28 cellular contexts compared by ENCODE assay signal in the genomic region with DNA sequence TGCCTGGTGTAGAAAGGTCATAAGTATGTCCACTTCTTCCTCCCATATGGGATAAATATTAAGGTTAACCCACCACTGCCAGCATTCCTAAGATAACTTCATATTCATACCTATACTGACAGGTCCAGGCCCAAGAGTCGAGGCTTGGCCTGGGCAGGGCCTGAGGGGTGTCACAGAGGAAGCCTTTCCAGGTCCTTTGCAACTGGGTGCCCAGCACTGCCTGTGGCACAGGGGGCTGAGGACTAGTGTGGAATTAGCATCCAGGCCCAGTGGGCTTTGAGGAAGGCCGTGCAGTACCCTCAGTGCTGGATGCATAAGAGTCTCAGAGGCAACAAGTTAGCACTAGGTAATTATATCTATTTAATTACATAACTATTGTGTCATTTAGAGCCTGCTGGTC.
DNase-seq lines count a peak whose midpoint lies in the region; ATAC-seq, FAIRE-seq and TF ChIP-seq lines count a peak whose summit lies in the region.
"Had no signal": no experiment of that assay in that cellular context is flagged by ENCODE, and none has a peak within 500 bp of the region (broad histone marks: within the 10 kb centered on the region; RNA-seq: fewer than 3 reads in every experiment).

No MANE protein-coding gene starts in this region.

- H2BK15ac ChIP-seq in H1 (ENCODE audit: low read length) (0 out of 2 replicates have a peak overlapping the region, but pooled peaks have one; percentile 49), mesenchymal stem cell (ENCODE audit: low read depth, poor library complexity, severe bottlenecking) (no peak overlapping the region)

- no peak for TF ChIP-seq RAD21 in H1 (IDR thresholded peaks at IDR 0.05 in 1 of 2, conservative IDR thresholded peaks at IDR 0.05 in 1 of 2; ENCODE audit: low read depth in 2 of 2, low read length in 2 of 2)

- peaks cover 2 to 15% (median 13%) of the 10 kb centered on the region in 4 experiments; a peak in 5 of 7 replicates for H3K4me1 ChIP-seq in H1 (replicated peaks in 1 of 4; ENCODE audit: control insufficient read depth in 3 of 4, insufficient read depth in 4 of 4, low read length in 3 of 4)
- H3K4me1 ChIP-seq in mesenchymal stem cell (ENCODE audit: control insufficient read depth, insufficient read depth, low read depth, low read length): peaks cover 19% of the 10 kb centered on the region
- H3K4me1 ChIP-seq in psoas muscle: peaks cover 55% of the 10 kb centered on the region
- H3K4me1 ChIP-seq: BE2C, BLaER1 had no signal

- peak overlapping the region; percentile 18; the same call in 1 of the 2 replicates for H2AK5ac ChIP-seq in H1 (ENCODE audit: low read depth, low read length)
- peak overlapping the region; percentile 76 for H2AK5ac ChIP-seq in mesenchymal stem cell (ENCODE audit: low read length, severe bottlenecking)

- H3K27me3 ChIP-seq in H1 (replicated peaks in 1 of 4; ENCODE audit: control insufficient read depth in 3 of 4, extremely low read depth in 1 of 4, insufficient read depth in 3 of 4, low read length in 3 of 4): no peaks in the 10 kb centered on the region
- H3K27me3 ChIP-seq in mesenchymal stem cell (ENCODE audit: control insufficient read depth in 1 of 2, insufficient read depth in 1 of 2, low read length in 2 of 2): peaks cover 0 to 34% of the 10 kb centered on the region in 2 experiments
- H3K27me3 ChIP-seq in psoas muscle (ENCODE audit: insufficient read depth in 3 of 3, low read length in 2 of 3): no peaks in the 10 kb centered on the region
- H3K27me3 ChIP-seq: BLaER1 had no signal

- no peaks in the 10 kb centered on the region; the same call in 1 of the 2 replicates for H3K23me2 ChIP-seq in H1 (ENCODE audit: low read depth, low read length)

- H3K23ac ChIP-seq in H1 (ENCODE audit: insufficient read length): no peak overlapping the region
- no peak overlapping the region for H3K23ac ChIP-seq in mesenchymal stem cell (ENCODE audit: low read length in 2 of 2)

- DNase-seq in H1 (ENCODE audit: low read depth in 1 of 2, low spot score in 2 of 2): no peak
- DNase-seq in mesenchymal stem cell: no peak
- no peak for DNase-seq in psoas muscle
- DNase-seq in stimulated activated effector memory CD8-positive, alpha-beta T cell treated with anti-CD3 and anti-CD28 coated beads, Interleukin-12 subunit alpha, Interleukin-12 subunit beta, amount 100 ng/mL, for 72 hours (ENCODE audit: low spot score in 2 of 2): no peak
- DNase-seq in activated effector memory CD4-positive, alpha-beta T cell treated with anti-CD3 and anti-CD28 coated beads, Interleukin-2, amount 50 U/mL, for 16 hours: no peak
- no peak for DNase-seq in SW 1271 (lab: John Stamatoyannopoulos, UW)
- DNase-seq: 8988T; ACHN; BE2C; C1 segment of cervical spinal cord; CD4-positive, alpha-beta memory T cell; CD4-positive, CD25-positive, alpha-beta regulatory T cell; CD8-positive, alpha-beta memory T cell; COR-L47; DMS 273 treated with DMSO at 0.1 percent for 48 hours; DMS153; DMS53; DMS79; DND-41; EL; GDM1 had no signal

- H3K4me3 Mint-ChIP-seq in stimulated activated effector memory CD8-positive, alpha-beta T cell treated with anti-CD3 and anti-CD28 coated beads, Interleukin-12 subunit alpha, Interleukin-12 subunit beta, amount 100 ng/mL, for 72 hours: no peak overlapping the region
- H3K4me3 Mint-ChIP-seq: CD14-positive monocyte; CD4-positive, alpha-beta memory T cell; CD4-positive, CD25-positive, alpha-beta regulatory T cell; CD8-positive, alpha-beta memory T cell had no signal

- no peaks in the 10 kb centered on the region for H3K4me1 Mint-ChIP-seq in stimulated activated effector memory CD8-positive, alpha-beta T cell treated with anti-CD3 and anti-CD28 coated beads, Interleukin-12 subunit alpha, Interleukin-12 subunit beta, amount 100 ng/mL, for 72 hours
- H3K4me1 Mint-ChIP-seq: CD14-positive monocyte; CD4-positive, alpha-beta memory T cell; CD4-positive, CD25-positive, alpha-beta regulatory T cell; CD8-positive, alpha-beta memory T cell had no signal

- no peak for FAIRE-seq in H1 (lab: Jason Lieb, UNC)
- FAIRE-seq: A204.1, GM12878, GM12892, GM18507 had no signal

- no peak overlapping the region for H3K4me2 ChIP-seq in H1 (ENCODE audit: insufficient read depth in 1 of 2, low read depth in 2 of 2, low read length in 2 of 2)
- no peak overlapping the region for H3K4me2 ChIP-seq in mesenchymal stem cell (ENCODE audit: low read length, poor library complexity, severe bottlenecking)
- H3K4me2 ChIP-seq: BLaER1 had no signal

- no peaks in the 10 kb centered on the region for H3K79me2 ChIP-seq in H1 (ENCODE audit: control insufficient read depth in 1 of 2, insufficient read depth in 2 of 2, low read length in 2 of 2)

- H3K79me1 ChIP-seq in H1 (ENCODE audit: low read depth, low read length): no peaks in the 10 kb centered on the region
- H3K79me1 ChIP-seq in mesenchymal stem cell (replicated peaks; ENCODE audit: low read length, poor library complexity, severe bottlenecking): peaks cover 60% of the 10 kb centered on the region

- TF ChIP-seq POLR2A in H1 (IDR thresholded peaks at IDR 0.05; ENCODE audit: control extremely low read depth in 1 of 2, low read depth in 2 of 2, low read length in 2 of 2): no peak

- H3K9ac ChIP-seq in H1 (replicated peaks in 1 of 4; ENCODE audit: extremely low read depth in 1 of 4, low read depth in 3 of 4, low read length in 3 of 4) (no peak overlapping the region), mesenchymal stem cell (ENCODE audit: low read length) (no peak overlapping the region)
- H3K9ac ChIP-seq: BLaER1 had no signal

- no peak overlapping the region for H3K27ac ChIP-seq in H1 (ENCODE audit: low read depth, low read length)
- H3K27ac ChIP-seq in mesenchymal stem cell (ENCODE audit: low read length, poor library complexity, severe bottlenecking): no peak overlapping the region
- peak overlapping the region; percentile 60 for H3K27ac ChIP-seq in psoas muscle
- H3K27ac ChIP-seq: BLaER1 had no signal

- H3K14ac ChIP-seq in H1 (ENCODE audit: insufficient read length): no peak overlapping the region
- no peak overlapping the region for H3K14ac ChIP-seq in mesenchymal stem cell (ENCODE audit: low read length in 2 of 2)

- ATAC-seq in psoas muscle (no peak), HG03097 (IDR thresholded peaks at IDR 0.05; ENCODE audit: low FRiP score, unreplicated experiment) (no peak)
- peak; percentile 25 for ATAC-seq in stimulated activated effector memory CD8-positive, alpha-beta T cell treated with anti-CD3 and anti-CD28 coated beads, Interleukin-12 subunit alpha, Interleukin-12 subunit beta, amount 100 ng/mL, for 72 hours
- ATAC-seq: GM12878 had no signal

- H2AFZ ChIP-seq in H1 (ENCODE audit: low read length) (no peak overlapping the region), mesenchymal stem cell (ENCODE audit: low read depth, low read length) (no peak overlapping the region)

- H2BK120ac ChIP-seq in H1 (replicated peaks; ENCODE audit: low read depth, low read length) (no peak overlapping the region), mesenchymal stem cell (ENCODE audit: low read depth, low read length) (no peak overlapping the region)

- POLR2A ChIA-PET in H1 (lab: Charles Lee; ENCODE audit: partially characterized antibody): no interaction called here

- CTCF ChIA-PET in H1 (lab: Charles Lee; ENCODE audit: partially characterized antibody): interaction anchor here (1.0 to 1.7 kb wide), 2 partner anchors 28 to 199 kb away, joined by 3 to 6 read pairs; no protein-coding TSS in a partner anchor

- 100% methylated on average over 2 of the region's 2 CpGs; no CpG with 5 or more reads in 1 of the 2 experiments for WGBS in H1 (ENCODE audit: extremely low coverage in 1 of 2, insufficient coverage in 1 of 2, insufficient read length in 1 of 2, insufficient replicate concordance in 2 of 2, low coverage in 1 of 2, low lambda C conversion rate in 2 of 2, missing lambda C conversion rate in 1 of 2), 2 experiments
- WGBS in mesenchymal stem cell: 100% methylated on average over 1 of the region's 2 CpGs
- WGBS in psoas muscle, 3 donors: 91 to 96% (median 94%) methylated on average over 2 of the region's 2 CpGs

- H4K91ac ChIP-seq in H1 (replicated peaks; ENCODE audit: insufficient read length, low read length) (peak overlapping the region; percentile 77), mesenchymal stem cell (ENCODE audit: low read length) (no peak overlapping the region)

- H2BK12ac ChIP-seq in H1 (ENCODE audit: low read depth, low read length): peak overlapping the region; percentile 88; the same call in 1 of the 2 replicates
- no peak overlapping the region for H2BK12ac ChIP-seq in mesenchymal stem cell (ENCODE audit: low read length in 2 of 2)

- H3K36me3 ChIP-seq in H1 (ENCODE audit: control insufficient read depth in 2 of 4, insufficient read depth in 4 of 4, low read length in 3 of 4) (no peaks in the 10 kb centered on the region), mesenchymal stem cell (ENCODE audit: control insufficient read depth in 1 of 2, insufficient read depth in 2 of 2, low read depth in 1 of 2, low read length in 2 of 2) (peaks cover 0 to 17% of the 10 kb centered on the region in 2 experiments), psoas muscle (ENCODE audit: insufficient read depth in 1 of 2, low read depth in 1 of 2) (peaks cover 0 to under 1% of the 10 kb centered on the region in 2 donors)
- H3K36me3 ChIP-seq: BE2C, BLaER1 had no signal

- no peak for TF ChIP-seq EP300 in H1 (IDR thresholded peaks at IDR 0.05; ENCODE audit: borderline replicate concordance in 1 of 2, low read depth in 2 of 2, low read length in 2 of 2)

- H2BK5ac ChIP-seq in H1 (ENCODE audit: low read depth, low read length): no peak overlapping the region
- no peak overlapping the region for H2BK5ac ChIP-seq in mesenchymal stem cell (ENCODE audit: low read depth, low read length, poor library complexity, severe bottlenecking)

- no peaks in the 10 kb centered on the region for H4K20me1 ChIP-seq in H1 (replicated peaks in 1 of 2; ENCODE audit: control insufficient read depth in 1 of 2, insufficient read depth in 2 of 2, low read length in 2 of 2)
- H4K20me1 ChIP-seq: BLaER1 had no signal

- no peaks in the 10 kb centered on the region for H3K36me3 Mint-ChIP-seq in stimulated activated effector memory CD8-positive, alpha-beta T cell treated with anti-CD3 and anti-CD28 coated beads, Interleukin-12 subunit alpha, Interleukin-12 subunit beta, amount 100 ng/mL, for 72 hours
- H3K36me3 Mint-ChIP-seq: CD14-positive monocyte; CD4-positive, alpha-beta memory T cell; CD4-positive, CD25-positive, alpha-beta regulatory T cell; CD8-positive, alpha-beta memory T cell had no signal

- H3K4me3 ChIP-seq in H1 (ENCODE audit: extremely low read depth in 1 of 4, insufficient read depth in 2 of 4, low read depth in 3 of 4, low read length in 4 of 4): no peak overlapping the region
- no peak overlapping the region for H3K4me3 ChIP-seq in mesenchymal stem cell (ENCODE audit: insufficient read depth in 1 of 2, low read depth in 1 of 2, low read length in 2 of 2)
- no peak overlapping the region for H3K4me3 ChIP-seq in psoas muscle
- H3K4me3 ChIP-seq: BLaER1, GM12878 had no signal

- TF ChIP-seq CTCF in H1 (IDR thresholded peaks at IDR 0.05; ENCODE audit: control extremely low read depth in 1 of 3, insufficient read depth in 1 of 3, low read depth in 1 of 3, low read length in 3 of 3) (no peak), psoas muscle (IDR thresholded peaks at IDR 0.05) (no peak)

- no peak overlapping the region for H3K27ac Mint-ChIP-seq in stimulated activated effector memory CD8-positive, alpha-beta T cell treated with anti-CD3 and anti-CD28 coated beads, Interleukin-12 subunit alpha, Interleukin-12 subunit beta, amount 100 ng/mL, for 72 hours
- H3K27ac Mint-ChIP-seq: CD4-positive, alpha-beta memory T cell; CD4-positive, CD25-positive, alpha-beta regulatory T cell; CD8-positive, alpha-beta memory T cell had no signal

- H3K4ac ChIP-seq in H1 (replicated peaks; ENCODE audit: insufficient read length, low read depth, low read length) (no peak overlapping the region), mesenchymal stem cell (ENCODE audit: low read depth in 1 of 2, low read length in 2 of 2) (no peak overlapping the region)

- H3K9me3 ChIP-seq in H1 (ENCODE audit: insufficient read depth in 2 of 2, low read depth in 1 of 2, low read length in 1 of 2) (no peaks in the 10 kb centered on the region), mesenchymal stem cell (ENCODE audit: control insufficient read depth, low read length) (no peaks in the 10 kb centered on the region), psoas muscle (no peaks in the 10 kb centered on the region)
- H3K9me3 ChIP-seq: BE2C, BLaER1 had no signal

- no peaks in the 10 kb centered on the region for H3K9me3 Mint-ChIP-seq in stimulated activated effector memory CD8-positive, alpha-beta T cell treated with anti-CD3 and anti-CD28 coated beads, Interleukin-12 subunit alpha, Interleukin-12 subunit beta, amount 100 ng/mL, for 72 hours

- intact Hi-C loops in psoas muscle (cut with DNase I): no loop called here

- H4K5ac ChIP-seq in H1 (ENCODE audit: insufficient read length, low read depth, low read length): no peak overlapping the region

- peak overlapping the region; percentile 52; the same call in 1 of the 2 replicates for H2BK20ac ChIP-seq in H1 (ENCODE audit: low read length)

- H4K8ac ChIP-seq in H1 (ENCODE audit: extremely low read depth, insufficient read depth, low read length): no peak overlapping the region; the same call in 1 of the 2 replicates
- H4K8ac ChIP-seq in mesenchymal stem cell (ENCODE audit: low read length): no peak overlapping the region

- H3K18ac ChIP-seq in H1 (ENCODE audit: extremely low read depth, low read length) (no peak overlapping the region), mesenchymal stem cell (ENCODE audit: low read depth in 1 of 2, low read length in 2 of 2) (no peak overlapping the region)

- no peak overlapping the region for H3K56ac ChIP-seq in H1 (replicated peaks; ENCODE audit: insufficient read length, low read depth, low read length)
